10 cellular contexts compared by ENCODE assay signal in the genomic region with DNA sequence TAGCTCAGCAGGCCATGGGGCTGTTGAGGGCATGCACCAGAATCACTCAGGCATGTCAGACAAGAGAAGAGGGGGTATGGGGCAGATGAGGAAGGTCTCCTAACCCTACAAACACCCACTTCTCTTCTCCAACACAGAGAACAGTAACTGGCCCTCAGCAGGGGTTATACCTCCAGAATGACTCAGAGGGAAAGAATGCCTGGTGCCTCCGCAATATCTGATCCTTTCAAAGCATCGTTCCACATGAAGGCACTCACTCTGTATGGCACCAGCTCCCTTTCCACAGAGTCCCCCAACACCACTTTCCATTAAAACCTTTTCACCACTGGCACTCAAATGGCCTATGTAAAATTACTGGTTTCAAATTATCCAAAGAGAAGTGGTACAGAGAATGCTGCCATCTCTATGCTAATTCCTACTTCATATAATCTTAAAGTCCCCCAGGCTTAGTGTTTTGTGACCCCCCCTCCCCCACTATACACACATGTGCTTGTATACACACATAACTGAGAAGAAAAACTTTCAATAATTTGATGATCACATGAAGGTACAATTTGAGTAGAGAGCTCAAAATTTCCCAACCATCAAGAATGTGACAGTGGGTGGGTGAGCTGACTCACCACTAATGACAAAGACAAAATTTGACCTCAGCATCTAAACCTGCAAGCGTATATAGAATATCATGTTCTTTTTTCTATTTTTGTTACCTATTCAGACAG.
DNase-seq lines count a peak whose midpoint lies in the region; ATAC-seq and TF ChIP-seq lines count a peak whose summit lies in the region.
"Had no signal": no experiment of that assay in that cellular context is flagged by ENCODE, and none has a peak within 500 bp of the region (broad histone marks: within the 10 kb centered on the region; RNA-seq: fewer than 3 reads in every experiment).

No MANE protein-coding gene starts in this region.

- POLR2A ChIA-PET in activated CD4-positive, alpha-beta memory T cell treated with anti-CD3 and anti-CD28 coated beads for 36 hours (lab: Charles Lee): no interaction called here
- POLR2A ChIA-PET in activated CD4-positive, alpha-beta memory T cell treated with anti-CD3 and anti-CD28 coated beads, Interleukin-2, amount 10 ng/mL, durations not matched to agents 7 days and 5 days (lab: Charles Lee): no interaction called here

- no peaks in the 10 kb centered on the region for H3K9me3 Mint-ChIP-seq in activated CD4-positive, alpha-beta memory T cell treated with anti-CD3 and anti-CD28 coated beads for 36 hours
- no peaks in the 10 kb centered on the region for H3K9me3 Mint-ChIP-seq in activated CD4-positive, alpha-beta memory T cell treated with anti-CD3 and anti-CD28 coated beads, Interleukin-2, amount 10 ng/mL, durations not matched to agents 7 days and 5 days
- no peaks in the 10 kb centered on the region for H3K9me3 Mint-ChIP-seq in progenitor cell of endocrine pancreas (ENCODE audit: low read depth)
- no peaks in the 10 kb centered on the region for H3K9me3 Mint-ChIP-seq in effector memory CD8-positive, alpha-beta T cell

- ATAC-seq in effector memory CD8-positive, alpha-beta T cell (replicated peaks): no peak
- no peak for ATAC-seq in HG03097 (IDR thresholded peaks at IDR 0.05; ENCODE audit: low FRiP score, unreplicated experiment)
- ATAC-seq in GM21360 (IDR thresholded peaks at IDR 0.05; ENCODE audit: unreplicated experiment): no peak

- intact Hi-C loops in activated CD4-positive, alpha-beta memory T cell treated with anti-CD3 and anti-CD28 coated beads for 36 hours (cut with micrococcal nuclease): no loop called here

- no peak overlapping the region for H3K27ac Mint-ChIP-seq in activated CD4-positive, alpha-beta memory T cell treated with anti-CD3 and anti-CD28 coated beads for 36 hours
- H3K27ac Mint-ChIP-seq in activated CD4-positive, alpha-beta memory T cell treated with anti-CD3 and anti-CD28 coated beads, Interleukin-2, amount 10 ng/mL, durations not matched to agents 7 days and 5 days: no peak overlapping the region
- peak overlapping the region; percentile 34 for H3K27ac Mint-ChIP-seq in progenitor cell of endocrine pancreas
- H3K27ac Mint-ChIP-seq in effector memory CD8-positive, alpha-beta T cell: no peak overlapping the region

- no peaks in the 10 kb centered on the region for H3K27me3 Mint-ChIP-seq in activated CD4-positive, alpha-beta memory T cell treated with anti-CD3 and anti-CD28 coated beads for 36 hours
- no peaks in the 10 kb centered on the region for H3K27me3 Mint-ChIP-seq in activated CD4-positive, alpha-beta memory T cell treated with anti-CD3 and anti-CD28 coated beads, Interleukin-2, amount 10 ng/mL, durations not matched to agents 7 days and 5 days
- H3K27me3 Mint-ChIP-seq in progenitor cell of endocrine pancreas: no peaks in the 10 kb centered on the region
- H3K27me3 Mint-ChIP-seq in effector memory CD8-positive, alpha-beta T cell: no peaks in the 10 kb centered on the region

- TF ChIP-seq CTCF in choroid plexus epithelial cell (conservative IDR thresholded peaks at IDR 0.05; ENCODE audit: low read depth, low read length) (no peak), progenitor cell of endocrine pancreas (IDR thresholded peaks at IDR 0.05; ENCODE audit: unreplicated experiment) (no peak)

- H3K36me3 Mint-ChIP-seq in activated CD4-positive, alpha-beta memory T cell treated with anti-CD3 and anti-CD28 coated beads for 36 hours: no peaks in the 10 kb centered on the region
- H3K36me3 Mint-ChIP-seq in activated CD4-positive, alpha-beta memory T cell treated with anti-CD3 and anti-CD28 coated beads, Interleukin-2, amount 10 ng/mL, durations not matched to agents 7 days and 5 days (ENCODE audit: low read depth): no peaks in the 10 kb centered on the region
- peaks cover 2% of the 10 kb centered on the region for H3K36me3 Mint-ChIP-seq in progenitor cell of endocrine pancreas (ENCODE audit: insufficient read depth)
- no peaks in the 10 kb centered on the region for H3K36me3 Mint-ChIP-seq in effector memory CD8-positive, alpha-beta T cell (ENCODE audit: insufficient read depth)

- H3K4me3 Mint-ChIP-seq in activated CD4-positive, alpha-beta memory T cell treated with anti-CD3 and anti-CD28 coated beads for 36 hours: no peak overlapping the region
- no peak overlapping the region for H3K4me3 Mint-ChIP-seq in activated CD4-positive, alpha-beta memory T cell treated with anti-CD3 and anti-CD28 coated beads, Interleukin-2, amount 10 ng/mL, durations not matched to agents 7 days and 5 days
- H3K4me3 Mint-ChIP-seq in progenitor cell of endocrine pancreas (ENCODE audit: low read depth): no peak overlapping the region
- no peak overlapping the region for H3K4me3 Mint-ChIP-seq in effector memory CD8-positive, alpha-beta T cell

- H3K4me1 Mint-ChIP-seq in activated CD4-positive, alpha-beta memory T cell treated with anti-CD3 and anti-CD28 coated beads for 36 hours (ENCODE audit: low read depth): peaks cover 15% of the 10 kb centered on the region
- no peaks in the 10 kb centered on the region for H3K4me1 Mint-ChIP-seq in activated CD4-positive, alpha-beta memory T cell treated with anti-CD3 and anti-CD28 coated beads, Interleukin-2, amount 10 ng/mL, durations not matched to agents 7 days and 5 days
- H3K4me1 Mint-ChIP-seq in progenitor cell of endocrine pancreas (ENCODE audit: low read depth): peaks cover 19% of the 10 kb centered on the region
- H3K4me1 Mint-ChIP-seq in effector memory CD8-positive, alpha-beta T cell (ENCODE audit: low read depth in 2 of 2): peaks cover 0 to 2% of the 10 kb centered on the region in 2 donors

- CTCF ChIA-PET in activated CD4-positive, alpha-beta memory T cell treated with anti-CD3 and anti-CD28 coated beads for 36 hours (lab: Charles Lee): no interaction called here
- CTCF ChIA-PET in activated CD4-positive, alpha-beta memory T cell treated with anti-CD3 and anti-CD28 coated beads, Interleukin-2, amount 10 ng/mL, durations not matched to agents 7 days and 5 days (lab: Charles Lee): interaction anchor here (0.6 kb wide), 1 partner anchor 372 kb away, joined by 3 read pairs; no protein-coding TSS in a partner anchor

- H3K4me3 ChIP-seq in choroid plexus epithelial cell (ENCODE audit: low read depth, low read length): no peak overlapping the region

- peak; percentile 20 for DNase-seq in activated CD4-positive, alpha-beta memory T cell treated with anti-CD3 and anti-CD28 coated beads for 36 hours
- DNase-seq in activated CD4-positive, alpha-beta memory T cell treated with anti-CD3 and anti-CD28 coated beads, Interleukin-2, amount 10 ng/mL, durations not matched to agents 7 days and 5 days: no peak
- DNase-seq in NCI-H187 treated with DMSO at 0.1 percent for 48 hours (lab: John Stamatoyannopoulos, UW) (peak; percentile 78), choroid plexus epithelial cell (ENCODE audit: low read depth) (peak; percentile 76), progenitor cell of endocrine pancreas (ENCODE audit: low spot score, unreplicated experiment) (no peak)
- DNase-seq in effector memory CD8-positive, alpha-beta T cell: no peak
- DNase-seq: NCI-H774; stimulated activated CD4-positive, alpha-beta T cell treated with anti-CD3 and anti-CD28 coated beads, Interleukin-2, amount 100 ng/mL, for 48 hours had no signal

Comparison
In these comparisons a context has a peak if more than half of its experiments do, and no peak if none do; other contexts are left out.
1. DNase-seq: peak in activated CD4-positive, alpha-beta memory T cell treated with anti-CD3 and anti-CD28 coated beads for 36 hours (single experiment), NCI-H187 treated with DMSO at 0.1 percent for 48 hours (single experiment) and choroid plexus epithelial cell (single experiment); none in activated CD4-positive, alpha-beta memory T cell treated with anti-CD3 and anti-CD28 coated beads, Interleukin-2, amount 10 ng/mL, durations not matched to agents 7 days and 5 days (single experiment), progenitor cell of endocrine pancreas (single experiment) and effector memory CD8-positive, alpha-beta T cell (0 of 3).